ENCODE assay signal across 8 cellular contexts in the genomic region with DNA sequence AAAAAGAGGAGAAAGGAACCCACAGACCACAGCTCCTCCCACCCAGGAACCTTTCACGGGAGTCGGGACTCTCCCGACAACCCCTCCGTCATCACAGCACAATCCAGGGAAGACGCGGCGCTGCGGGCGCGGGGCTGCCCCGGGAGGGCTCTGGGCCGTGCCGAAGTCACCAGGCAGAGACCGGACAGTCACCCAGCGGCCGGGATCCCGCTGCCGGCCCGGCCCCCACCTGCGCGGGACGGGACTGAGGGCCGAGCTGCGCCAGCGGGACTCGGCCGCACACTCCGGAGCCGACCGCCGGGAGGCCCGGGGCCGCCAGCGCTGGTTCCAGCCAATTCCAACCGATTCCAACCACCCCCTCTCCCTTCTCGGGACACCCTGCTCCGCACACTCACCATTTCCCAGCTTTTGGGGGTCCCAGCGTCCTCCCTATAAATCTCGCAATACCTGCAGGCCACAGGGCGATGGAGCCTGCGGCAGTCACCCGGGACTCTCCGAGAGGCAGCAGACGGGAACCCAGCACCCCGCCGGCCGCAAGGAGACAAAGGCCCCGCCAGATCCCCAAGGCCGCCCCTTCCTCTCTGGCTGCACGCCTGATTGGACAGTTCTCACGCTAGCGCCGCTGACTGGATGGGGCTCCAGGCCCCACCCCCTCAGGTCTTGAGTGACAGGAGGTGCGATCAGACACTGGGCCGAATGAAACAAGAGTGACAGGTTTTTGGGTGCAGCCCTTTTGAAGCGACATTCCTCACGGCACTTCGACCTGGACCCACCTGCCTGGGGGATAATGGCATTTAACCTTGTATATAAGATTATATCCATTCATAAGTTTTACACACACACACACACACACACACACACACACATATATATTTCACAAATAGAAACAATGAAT. TPM values are rescaled to one million over a fixed set of nuclear protein-coding genes. Genes with fewer than 3 reads are reported as not detected.
DNase-seq lines count a peak whose midpoint lies in the region; ATAC-seq and TF ChIP-seq lines count a peak whose summit lies in the region.

ZNF695 (minus strand) TSS at position 547 of the 895 bp plus-strand sequence; CDS start at position 398, 149 bp downstream.

- H3K36me3 Mint-ChIP-seq in activated naive CD4-positive, alpha-beta T cell treated with anti-CD3 and anti-CD28 coated beads, Interleukin-2, amount 10 ng/mL, durations not matched to agents 7 days and 5 days: peaks cover 4% of the 10 kb centered on the region

- TF ChIP-seq CTCF in Peyer's patch (IDR thresholded peaks at IDR 0.05) (no peak), neutrophil (IDR thresholded peaks at IDR 0.05) (no peak), thoracic aorta (IDR thresholded peaks at IDR 0.05) (peak; percentile 22)

- H3K4me1 ChIP-seq in HUES64 (ENCODE audit: insufficient read depth, low read length) (no peaks in the 10 kb centered on the region), Peyer's patch (peaks cover 0 to 4% (median 0%) of the 10 kb centered on the region in 4 donors), neutrophil (ENCODE audit: control insufficient read depth in 1 of 2, insufficient read depth in 1 of 2, low read depth in 1 of 2, low read length in 1 of 2) (peaks cover 11 to 16% of the 10 kb centered on the region in 2 experiments), thoracic aorta (ENCODE audit: control insufficient read depth in 1 of 2, low read depth in 2 of 2) (peaks cover 0 to 6% of the 10 kb centered on the region in 2 donors)

- peaks cover 10% of the 10 kb centered on the region; the same call in 1 of the 2 replicates for H3K36me3 ChIP-seq in HUES64 (ENCODE audit: insufficient read depth, low read length)
- H3K36me3 ChIP-seq in Peyer's patch: no peaks in the 10 kb centered on the region
- H3K36me3 ChIP-seq in neutrophil: no peaks in the 10 kb centered on the region
- H3K36me3 ChIP-seq in thoracic aorta: no peaks in the 10 kb centered on the region

- H3K4me3 ChIP-seq in HUES64 (ENCODE audit: low read length): peak within 1 kb of the TSS; percentile 97
- H3K4me3 ChIP-seq in Peyer's patch: peak within 1 kb of the TSS; percentile 15 to 72 (median 52)
- peak within 1 kb of the TSS; percentile 58 to 59 for H3K4me3 ChIP-seq in neutrophil (ENCODE audit: low read depth in 1 of 2, low read length in 1 of 2)
- peak within 1 kb of the TSS; percentile 68 for H3K4me3 ChIP-seq in thoracic aorta

- under 1% methylated on average over 57 of the region's 58 CpGs for WGBS in HUES64

- DNase-seq in DMS53 treated with DMSO at 0.1 percent for 48 hours (lab: John Stamatoyannopoulos, UW; ENCODE audit: unreplicated experiment): peak; percentile 94
- DNase-seq in Peyer's patch: peak; percentile 44 to 86 (median 84)
- DNase-seq in activated naive CD4-positive, alpha-beta T cell treated with anti-CD3 and anti-CD28 coated beads, Interleukin-2, amount 10 ng/mL, durations not matched to agents 7 days and 5 days: peak; percentile 63
- DNase-seq in glomerular endothelial cell (ENCODE audit: extremely low read depth, low read depth, low spot score): peak; percentile 72
- DNase-seq in thoracic aorta (ENCODE audit: low spot score): peak; percentile 31

- peaks cover 28% of the 10 kb centered on the region for H3K27me3 Mint-ChIP-seq in activated naive CD4-positive, alpha-beta T cell treated with anti-CD3 and anti-CD28 coated beads, Interleukin-2, amount 10 ng/mL, durations not matched to agents 7 days and 5 days

- no peak for TF ChIP-seq POLR2A in Peyer's patch (IDR thresholded peaks at IDR 0.05)

- H3K4me3 Mint-ChIP-seq in activated naive CD4-positive, alpha-beta T cell treated with anti-CD3 and anti-CD28 coated beads, Interleukin-2, amount 10 ng/mL, durations not matched to agents 7 days and 5 days: peak within 1 kb of the TSS; percentile 75

- ATAC-seq in GM21515 (IDR thresholded peaks at IDR 0.05; ENCODE audit: unreplicated experiment) (peak; percentile 100), thoracic aorta (ENCODE audit: insufficient number of reproducible peaks, low FRiP score, low read depth) (no peak)

- CTCF ChIA-PET in activated naive CD4-positive, alpha-beta T cell treated with anti-CD3 and anti-CD28 coated beads, Interleukin-2, amount 10 ng/mL, durations not matched to agents 7 days and 5 days (lab: Charles Lee): no interaction called here

- H3K9ac ChIP-seq in HUES64 (ENCODE audit: low read depth, low read length): peak within 1 kb of the TSS; percentile 98

- H3K27ac Mint-ChIP-seq in activated naive CD4-positive, alpha-beta T cell treated with anti-CD3 and anti-CD28 coated beads, Interleukin-2, amount 10 ng/mL, durations not matched to agents 7 days and 5 days: no peak within 1 kb of the TSS

- H3K27me3 ChIP-seq in HUES64 (ENCODE audit: insufficient read depth, low read length) (no peaks in the 10 kb centered on the region), Peyer's patch (no peaks in the 10 kb centered on the region), neutrophil (peaks cover 29% of the 10 kb centered on the region), thoracic aorta (replicated peaks; ENCODE audit: insufficient read depth) (no peaks in the 10 kb centered on the region)

- peaks cover 13% of the 10 kb centered on the region; the same call in 1 of the 2 replicates for H3K9me3 ChIP-seq in HUES64 (ENCODE audit: insufficient read depth, low read depth, low read length)
- H3K9me3 ChIP-seq in Peyer's patch: peaks cover 0 to 9% (median 0%) of the 10 kb centered on the region in 4 donors
- H3K9me3 ChIP-seq in neutrophil: peaks cover 6% of the 10 kb centered on the region
- peaks cover 6% of the 10 kb centered on the region for H3K9me3 ChIP-seq in thoracic aorta

- peak within 1 kb of the TSS; percentile 75 for H3K27ac ChIP-seq in HUES64 (ENCODE audit: low read depth, low read length)
- no peak within 1 kb of the TSS for H3K27ac ChIP-seq in Peyer's patch
- H3K27ac ChIP-seq in neutrophil: no peak within 1 kb of the TSS
- no peak within 1 kb of the TSS for H3K27ac ChIP-seq in thoracic aorta

- peaks cover 29% of the 10 kb centered on the region for H3K9me3 Mint-ChIP-seq in activated naive CD4-positive, alpha-beta T cell treated with anti-CD3 and anti-CD28 coated beads, Interleukin-2, amount 10 ng/mL, durations not matched to agents 7 days and 5 days

- H3K4me1 Mint-ChIP-seq in activated naive CD4-positive, alpha-beta T cell treated with anti-CD3 and anti-CD28 coated beads, Interleukin-2, amount 10 ng/mL, durations not matched to agents 7 days and 5 days: peaks cover 2% of the 10 kb centered on the region

RNA-seq across cellular contexts. Expression of gene ZNF695, which starts in this region (rescaled TPM):
- polyA plus RNA-seq in HUES64 (2013, experiment 1 of 2): 10.3 TPM
- 13.4 TPM for polyA plus RNA-seq in HUES64 (2013, experiment 2 of 2)
- total RNA-seq in Peyer's patch: 1 to 10 TPM in 1 of 4 donors, under 1 TPM in 2, not detected in 1; 0.53 to 5.8 (median 0.94) TPM
- 0.87 and 2.3 TPM in 2 replicates for total RNA-seq in glomerular endothelial cell
- total RNA-seq in thoracic aorta: not detected

Comparison
In these comparisons a context has a peak if more than half of its experiments do, and no peak if none do; other contexts are left out.
1. Peak in DNase-seq and H3K4me3 ChIP-seq in thoracic aorta; RNA of the gene not detected or under 1 TPM.
2. DNase-seq: peak in every context shown above with its lines; median percentile 94 in DMS53 treated with DMSO at 0.1 percent for 48 hours; 84 in Peyer's patch; 72 in glomerular endothelial cell; 63 in activated naive CD4-positive, alpha-beta T cell treated with anti-CD3 and anti-CD28 coated beads, Interleukin-2, amount 10 ng/mL, durations not matched to agents 7 days and 5 days; 31 in thoracic aorta.